Comparison of ENCODE assay signal across 1 cellular context in the genomic region with DNA sequence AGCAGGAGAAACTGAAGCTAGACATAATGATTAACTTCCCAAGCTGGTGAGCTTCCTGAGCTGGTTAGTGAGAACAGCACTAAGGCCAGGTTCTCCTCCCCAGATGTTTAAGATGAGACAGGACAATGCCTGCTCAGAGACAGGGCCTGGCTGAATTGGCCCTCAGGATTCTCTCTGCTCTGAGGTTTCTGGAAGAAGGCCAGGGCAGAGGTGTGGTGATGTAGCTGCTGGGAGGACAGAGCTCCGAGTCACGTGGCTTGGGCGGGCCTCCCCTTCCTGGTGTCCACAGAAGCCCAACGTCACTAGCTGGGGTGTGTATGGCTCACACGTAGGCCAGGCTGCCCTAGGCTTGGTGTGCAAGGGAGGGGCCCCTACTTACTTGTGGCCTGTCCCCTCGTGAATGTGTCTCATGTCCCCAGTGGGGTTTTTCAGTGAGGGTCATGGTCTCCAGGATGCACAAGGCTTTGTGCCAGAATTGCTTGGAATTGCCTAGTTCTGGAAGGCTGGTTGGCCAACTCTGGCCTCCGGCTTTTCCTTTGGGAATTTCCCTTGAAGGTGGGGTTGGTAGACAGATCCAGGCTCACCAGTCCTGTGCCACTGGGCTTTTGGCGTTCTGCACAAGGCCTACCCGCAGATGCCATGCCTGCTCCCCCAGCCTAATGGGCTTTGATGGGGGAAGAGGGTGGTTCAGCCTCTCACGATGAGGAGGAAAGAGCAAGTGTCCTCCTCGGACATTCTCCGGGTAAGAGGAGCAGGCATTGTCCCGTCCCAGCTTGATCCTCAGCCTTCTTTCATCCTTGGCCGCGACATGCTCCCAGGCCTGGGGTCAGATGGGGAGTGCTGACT.
A peak's percentile ranks its signal among the peaks of the same experiment; 100 is the strongest.
TF ChIP-seq lines count a peak whose summit lies in the region.

No MANE protein-coding gene starts in this region.

TF ChIP-seq in HepG2, 621 proteins besides CTCF, POLR2A, EP300 and RAD21 (continued from another document):
- TF ChIP-seq ZMAT5 (CRISPR knock-in tag; IDR thresholded peaks at IDR 0.05; ENCODE audit: borderline replicate concordance, low read depth) (no peak), CHCHD3 (CRISPR knock-in tag; IDR thresholded peaks at IDR 0.05) (no peak), ZNF281 (CRISPR knock-in tag; IDR thresholded peaks at IDR 0.05; ENCODE audit: borderline replicate concordance) (0 out of 2 replicates have a peak, but pooled peaks have one; percentile 11), MIXL1 (CRISPR knock-in tag; IDR thresholded peaks at IDR 0.05) (no peak), PHF21A (CRISPR knock-in tag; IDR thresholded peaks at IDR 0.05) (0 out of 2 replicates have a peak, but pooled peaks have one; percentile 32), JUND (CRISPR knock-in tag; IDR thresholded peaks at IDR 0.05) (no peak), ZNF235 (CRISPR knock-in tag; IDR thresholded peaks at IDR 0.05; ENCODE audit: borderline replicate concordance) (no peak), CREB1 (IDR thresholded peaks at IDR 0.05) (peak; percentile 58), CREB1 (CRISPR knock-in tag; IDR thresholded peaks at IDR 0.05) (peak; percentile 79), ZNF333 (CRISPR knock-in tag; IDR thresholded peaks at IDR 0.05; ENCODE audit: borderline replicate concordance) (no peak), CREB3 (CRISPR knock-in tag; IDR thresholded peaks at IDR 0.05) (no peak), TEAD3 (CRISPR knock-in tag; optimal IDR thresholded peaks at IDR 0.05; ENCODE audit: borderline replicate concordance) (no peak), ZZZ3 (CRISPR knock-in tag; IDR thresholded peaks at IDR 0.05; ENCODE audit: borderline replicate concordance) (0 out of 2 replicates have a peak, but pooled peaks have one; percentile 33), ATM (IDR thresholded peaks at IDR 0.05; ENCODE audit: borderline replicate concordance) (no peak), ZNF331 (CRISPR knock-in tag; IDR thresholded peaks at IDR 0.05) (no peak; the same call in 1 of the 2 replicates), CREM (IDR thresholded peaks at IDR 0.05) (0 out of 2 replicates have a peak, but pooled peaks have one; percentile 19), CREM (CRISPR knock-in tag; IDR thresholded peaks at IDR 0.05) (no peak), ZNF451 (CRISPR knock-in tag; IDR thresholded peaks at IDR 0.05) (no peak), SRSF1 (optimal IDR thresholded peaks at IDR 0.05; ENCODE audit: low read depth, low read length) (no peak), RXRA (CRISPR knock-in tag; IDR thresholded peaks at IDR 0.05) (no peak), KAT8 (CRISPR knock-in tag; IDR thresholded peaks at IDR 0.05) (no peak), SPEN (CRISPR knock-in tag; IDR thresholded peaks at IDR 0.05; ENCODE audit: low read depth) (0 out of 2 replicates have a peak, but pooled peaks have one; percentile 34)
- TF ChIP-seq, protein P1, sequence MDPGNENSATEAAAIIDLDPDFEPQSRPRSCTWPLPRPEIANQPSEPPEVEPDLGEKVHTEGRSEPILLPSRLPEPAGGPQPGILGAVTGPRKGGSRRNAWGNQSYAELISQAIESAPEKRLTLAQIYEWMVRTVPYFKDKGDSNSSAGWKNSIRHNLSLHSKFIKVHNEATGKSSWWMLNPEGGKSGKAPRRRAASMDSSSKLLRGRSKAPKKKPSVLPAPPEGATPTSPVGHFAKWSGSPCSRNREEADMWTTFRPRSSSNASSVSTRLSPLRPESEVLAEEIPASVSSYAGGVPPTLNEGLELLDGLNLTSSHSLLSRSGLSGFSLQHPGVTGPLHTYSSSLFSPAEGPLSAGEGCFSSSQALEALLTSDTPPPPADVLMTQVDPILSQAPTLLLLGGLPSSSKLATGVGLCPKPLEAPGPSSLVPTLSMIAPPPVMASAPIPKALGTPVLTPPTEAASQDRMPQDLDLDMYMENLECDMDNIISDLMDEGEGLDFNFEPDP (CRISPR knock-in tag; conservative IDR thresholded peaks at IDR 0.05): no peak
- TF ChIP-seq, protein P2, sequence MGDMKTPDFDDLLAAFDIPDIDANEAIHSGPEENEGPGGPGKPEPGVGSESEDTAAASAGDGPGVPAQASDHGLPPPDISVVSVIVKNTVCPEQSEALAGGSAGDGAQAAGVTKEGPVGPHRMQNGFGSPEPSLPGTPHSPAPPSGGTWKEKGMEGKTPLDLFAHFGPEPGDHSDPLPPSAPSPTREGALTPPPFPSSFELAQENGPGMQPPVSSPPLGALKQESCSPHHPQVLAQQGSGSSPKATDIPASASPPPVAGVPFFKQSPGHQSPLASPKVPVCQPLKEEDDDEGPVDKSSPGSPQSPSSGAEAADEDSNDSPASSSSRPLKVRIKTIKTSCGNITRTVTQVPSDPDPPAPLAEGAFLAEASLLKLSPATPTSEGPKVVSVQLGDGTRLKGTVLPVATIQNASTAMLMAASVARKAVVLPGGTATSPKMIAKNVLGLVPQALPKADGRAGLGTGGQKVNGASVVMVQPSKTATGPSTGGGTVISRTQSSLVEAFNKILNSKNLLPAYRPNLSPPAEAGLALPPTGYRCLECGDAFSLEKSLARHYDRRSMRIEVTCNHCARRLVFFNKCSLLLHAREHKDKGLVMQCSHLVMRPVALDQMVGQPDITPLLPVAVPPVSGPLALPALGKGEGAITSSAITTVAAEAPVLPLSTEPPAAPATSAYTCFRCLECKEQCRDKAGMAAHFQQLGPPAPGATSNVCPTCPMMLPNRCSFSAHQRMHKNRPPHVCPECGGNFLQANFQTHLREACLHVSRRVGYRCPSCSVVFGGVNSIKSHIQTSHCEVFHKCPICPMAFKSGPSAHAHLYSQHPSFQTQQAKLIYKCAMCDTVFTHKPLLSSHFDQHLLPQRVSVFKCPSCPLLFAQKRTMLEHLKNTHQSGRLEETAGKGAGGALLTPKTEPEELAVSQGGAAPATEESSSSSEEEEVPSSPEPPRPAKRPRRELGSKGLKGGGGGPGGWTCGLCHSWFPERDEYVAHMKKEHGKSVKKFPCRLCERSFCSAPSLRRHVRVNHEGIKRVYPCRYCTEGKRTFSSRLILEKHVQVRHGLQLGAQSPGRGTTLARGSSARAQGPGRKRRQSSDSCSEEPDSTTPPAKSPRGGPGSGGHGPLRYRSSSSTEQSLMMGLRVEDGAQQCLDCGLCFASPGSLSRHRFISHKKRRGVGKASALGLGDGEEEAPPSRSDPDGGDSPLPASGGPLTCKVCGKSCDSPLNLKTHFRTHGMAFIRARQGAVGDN (CRISPR knock-in tag; IDR thresholded peaks at IDR 0.05): peak; percentile 85
- TF ChIP-seq, protein P3, sequence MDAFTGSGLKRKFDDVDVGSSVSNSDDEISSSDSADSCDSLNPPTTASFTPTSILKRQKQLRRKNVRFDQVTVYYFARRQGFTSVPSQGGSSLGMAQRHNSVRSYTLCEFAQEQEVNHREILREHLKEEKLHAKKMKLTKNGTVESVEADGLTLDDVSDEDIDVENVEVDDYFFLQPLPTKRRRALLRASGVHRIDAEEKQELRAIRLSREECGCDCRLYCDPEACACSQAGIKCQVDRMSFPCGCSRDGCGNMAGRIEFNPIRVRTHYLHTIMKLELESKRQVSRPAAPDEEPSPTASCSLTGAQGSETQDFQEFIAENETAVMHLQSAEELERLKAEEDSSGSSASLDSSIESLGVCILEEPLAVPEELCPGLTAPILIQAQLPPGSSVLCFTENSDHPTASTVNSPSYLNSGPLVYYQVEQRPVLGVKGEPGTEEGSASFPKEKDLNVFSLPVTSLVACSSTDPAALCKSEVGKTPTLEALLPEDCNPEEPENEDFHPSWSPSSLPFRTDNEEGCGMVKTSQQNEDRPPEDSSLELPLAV (CRISPR knock-in tag; conservative IDR thresholded peaks at IDR 0.05; ENCODE audit: low read depth): no peak
- TF ChIP-seq, protein P4, sequence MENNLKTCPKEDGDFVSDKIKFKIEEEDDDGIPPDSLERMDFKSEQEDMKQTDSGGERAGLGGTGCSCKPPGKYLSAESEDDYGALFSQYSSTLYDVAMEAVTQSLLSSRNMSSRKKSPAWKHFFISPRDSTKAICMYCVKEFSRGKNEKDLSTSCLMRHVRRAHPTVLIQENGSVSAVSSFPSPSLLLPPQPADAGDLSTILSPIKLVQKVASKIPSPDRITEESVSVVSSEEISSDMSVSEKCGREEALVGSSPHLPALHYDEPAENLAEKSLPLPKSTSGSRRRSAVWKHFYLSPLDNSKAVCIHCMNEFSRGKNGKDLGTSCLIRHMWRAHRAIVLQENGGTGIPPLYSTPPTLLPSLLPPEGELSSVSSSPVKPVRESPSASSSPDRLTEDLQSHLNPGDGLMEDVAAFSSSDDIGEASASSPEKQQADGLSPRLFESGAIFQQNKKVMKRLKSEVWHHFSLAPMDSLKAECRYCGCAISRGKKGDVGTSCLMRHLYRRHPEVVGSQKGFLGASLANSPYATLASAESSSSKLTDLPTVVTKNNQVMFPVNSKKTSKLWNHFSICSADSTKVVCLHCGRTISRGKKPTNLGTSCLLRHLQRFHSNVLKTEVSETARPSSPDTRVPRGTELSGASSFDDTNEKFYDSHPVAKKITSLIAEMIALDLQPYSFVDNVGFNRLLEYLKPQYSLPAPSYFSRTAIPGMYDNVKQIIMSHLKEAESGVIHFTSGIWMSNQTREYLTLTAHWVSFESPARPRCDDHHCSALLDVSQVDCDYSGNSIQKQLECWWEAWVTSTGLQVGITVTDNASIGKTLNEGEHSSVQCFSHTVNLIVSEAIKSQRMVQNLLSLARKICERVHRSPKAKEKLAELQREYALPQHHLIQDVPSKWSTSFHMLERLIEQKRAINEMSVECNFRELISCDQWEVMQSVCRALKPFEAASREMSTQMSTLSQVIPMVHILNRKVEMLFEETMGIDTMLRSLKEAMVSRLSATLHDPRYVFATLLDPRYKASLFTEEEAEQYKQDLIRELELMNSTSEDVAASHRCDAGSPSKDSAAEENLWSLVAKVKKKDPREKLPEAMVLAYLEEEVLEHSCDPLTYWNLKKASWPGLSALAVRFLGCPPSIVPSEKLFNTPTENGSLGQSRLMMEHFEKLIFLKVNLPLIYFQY (CRISPR knock-in tag; IDR thresholded peaks at IDR 0.05; ENCODE audit: borderline replicate concordance): no peak
- TF ChIP-seq, protein P5, sequence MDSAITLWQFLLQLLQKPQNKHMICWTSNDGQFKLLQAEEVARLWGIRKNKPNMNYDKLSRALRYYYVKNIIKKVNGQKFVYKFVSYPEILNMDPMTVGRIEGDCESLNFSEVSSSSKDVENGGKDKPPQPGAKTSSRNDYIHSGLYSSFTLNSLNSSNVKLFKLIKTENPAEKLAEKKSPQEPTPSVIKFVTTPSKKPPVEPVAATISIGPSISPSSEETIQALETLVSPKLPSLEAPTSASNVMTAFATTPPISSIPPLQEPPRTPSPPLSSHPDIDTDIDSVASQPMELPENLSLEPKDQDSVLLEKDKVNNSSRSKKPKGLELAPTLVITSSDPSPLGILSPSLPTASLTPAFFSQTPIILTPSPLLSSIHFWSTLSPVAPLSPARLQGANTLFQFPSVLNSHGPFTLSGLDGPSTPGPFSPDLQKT (CRISPR knock-in tag; IDR thresholded peaks at IDR 0.05; ENCODE audit: borderline replicate concordance): no peak
- TF ChIP-seq, protein P6, sequence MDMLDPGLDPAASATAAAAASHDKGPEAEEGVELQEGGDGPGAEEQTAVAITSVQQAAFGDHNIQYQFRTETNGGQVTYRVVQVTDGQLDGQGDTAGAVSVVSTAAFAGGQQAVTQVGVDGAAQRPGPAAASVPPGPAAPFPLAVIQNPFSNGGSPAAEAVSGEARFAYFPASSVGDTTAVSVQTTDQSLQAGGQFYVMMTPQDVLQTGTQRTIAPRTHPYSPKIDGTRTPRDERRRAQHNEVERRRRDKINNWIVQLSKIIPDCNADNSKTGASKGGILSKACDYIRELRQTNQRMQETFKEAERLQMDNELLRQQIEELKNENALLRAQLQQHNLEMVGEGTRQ (IDR thresholded peaks at IDR 0.05; ENCODE audit: low read depth, low read length): peak; percentile 81
- TF ChIP-seq, protein P6 (CRISPR knock-in tag; IDR thresholded peaks at IDR 0.05; ENCODE audit: borderline replicate concordance): peak; percentile 81; the same call in 1 of the 2 replicates
TF ChIP-seq in HepG2: peak in this region for 65.
